Comparison of ENCODE assay signal across 1 cellular context in genomic region chr9:130215341-130216119, GRCh38.
TF ChIP-seq lines count a peak whose summit lies in the region.

No MANE protein-coding gene starts in this region.

TF ChIP-seq in HEK293, 187 proteins besides CTCF, POLR2A, EP300 and RAD21 (continued from another document):
- TF ChIP-seq, protein P1, sequence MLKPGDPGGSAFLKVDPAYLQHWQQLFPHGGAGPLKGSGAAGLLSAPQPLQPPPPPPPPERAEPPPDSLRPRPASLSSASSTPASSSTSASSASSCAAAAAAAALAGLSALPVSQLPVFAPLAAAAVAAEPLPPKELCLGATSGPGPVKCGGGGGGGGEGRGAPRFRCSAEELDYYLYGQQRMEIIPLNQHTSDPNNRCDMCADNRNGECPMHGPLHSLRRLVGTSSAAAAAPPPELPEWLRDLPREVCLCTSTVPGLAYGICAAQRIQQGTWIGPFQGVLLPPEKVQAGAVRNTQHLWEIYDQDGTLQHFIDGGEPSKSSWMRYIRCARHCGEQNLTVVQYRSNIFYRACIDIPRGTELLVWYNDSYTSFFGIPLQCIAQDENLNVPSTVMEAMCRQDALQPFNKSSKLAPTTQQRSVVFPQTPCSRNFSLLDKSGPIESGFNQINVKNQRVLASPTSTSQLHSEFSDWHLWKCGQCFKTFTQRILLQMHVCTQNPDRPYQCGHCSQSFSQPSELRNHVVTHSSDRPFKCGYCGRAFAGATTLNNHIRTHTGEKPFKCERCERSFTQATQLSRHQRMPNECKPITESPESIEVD (tag by site-specific recombination; IDR thresholded peaks at IDR 0.05), result no peak
- no peak for TF ChIP-seq ZNF768 (tag by site-specific recombination; IDR thresholded peaks at IDR 0.05)
- TF ChIP-seq ZNF610 (tag by site-specific recombination; IDR thresholded peaks at IDR 0.05; ENCODE audit: borderline replicate concordance), result no peak
- peak; percentile 85 for TF ChIP-seq EGR2 (tag by site-specific recombination; IDR thresholded peaks at IDR 0.05; ENCODE audit: low read depth)
- TF ChIP-seq ZFHX2 (tag by site-specific recombination; conservative IDR thresholded peaks at IDR 0.05), result peak; percentile 70
- no peak for TF ChIP-seq ZFP69B (tag by site-specific recombination; IDR thresholded peaks at IDR 0.05)
- TF ChIP-seq, protein P2, sequence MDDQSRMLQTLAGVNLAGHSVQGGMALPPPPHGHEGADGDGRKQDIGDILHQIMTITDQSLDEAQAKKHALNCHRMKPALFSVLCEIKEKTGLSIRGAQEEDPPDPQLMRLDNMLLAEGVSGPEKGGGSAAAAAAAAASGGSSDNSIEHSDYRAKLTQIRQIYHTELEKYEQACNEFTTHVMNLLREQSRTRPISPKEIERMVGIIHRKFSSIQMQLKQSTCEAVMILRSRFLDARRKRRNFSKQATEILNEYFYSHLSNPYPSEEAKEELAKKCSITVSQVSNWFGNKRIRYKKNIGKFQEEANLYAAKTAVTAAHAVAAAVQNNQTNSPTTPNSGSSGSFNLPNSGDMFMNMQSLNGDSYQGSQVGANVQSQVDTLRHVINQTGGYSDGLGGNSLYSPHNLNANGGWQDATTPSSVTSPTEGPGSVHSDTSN (CRISPR knock-in tag; IDR thresholded peaks at IDR 0.05), result no peak
- TF ChIP-seq ZNF2 (tag by site-specific recombination; IDR thresholded peaks at IDR 0.05), result no peak
- no peak for TF ChIP-seq ZSCAN18 (tag by site-specific recombination; IDR thresholded peaks at IDR 0.05)
- TF ChIP-seq ZNF560 (tag by site-specific recombination; IDR thresholded peaks at IDR 0.05; ENCODE audit: borderline replicate concordance), result no peak
- TF ChIP-seq, protein P3, sequence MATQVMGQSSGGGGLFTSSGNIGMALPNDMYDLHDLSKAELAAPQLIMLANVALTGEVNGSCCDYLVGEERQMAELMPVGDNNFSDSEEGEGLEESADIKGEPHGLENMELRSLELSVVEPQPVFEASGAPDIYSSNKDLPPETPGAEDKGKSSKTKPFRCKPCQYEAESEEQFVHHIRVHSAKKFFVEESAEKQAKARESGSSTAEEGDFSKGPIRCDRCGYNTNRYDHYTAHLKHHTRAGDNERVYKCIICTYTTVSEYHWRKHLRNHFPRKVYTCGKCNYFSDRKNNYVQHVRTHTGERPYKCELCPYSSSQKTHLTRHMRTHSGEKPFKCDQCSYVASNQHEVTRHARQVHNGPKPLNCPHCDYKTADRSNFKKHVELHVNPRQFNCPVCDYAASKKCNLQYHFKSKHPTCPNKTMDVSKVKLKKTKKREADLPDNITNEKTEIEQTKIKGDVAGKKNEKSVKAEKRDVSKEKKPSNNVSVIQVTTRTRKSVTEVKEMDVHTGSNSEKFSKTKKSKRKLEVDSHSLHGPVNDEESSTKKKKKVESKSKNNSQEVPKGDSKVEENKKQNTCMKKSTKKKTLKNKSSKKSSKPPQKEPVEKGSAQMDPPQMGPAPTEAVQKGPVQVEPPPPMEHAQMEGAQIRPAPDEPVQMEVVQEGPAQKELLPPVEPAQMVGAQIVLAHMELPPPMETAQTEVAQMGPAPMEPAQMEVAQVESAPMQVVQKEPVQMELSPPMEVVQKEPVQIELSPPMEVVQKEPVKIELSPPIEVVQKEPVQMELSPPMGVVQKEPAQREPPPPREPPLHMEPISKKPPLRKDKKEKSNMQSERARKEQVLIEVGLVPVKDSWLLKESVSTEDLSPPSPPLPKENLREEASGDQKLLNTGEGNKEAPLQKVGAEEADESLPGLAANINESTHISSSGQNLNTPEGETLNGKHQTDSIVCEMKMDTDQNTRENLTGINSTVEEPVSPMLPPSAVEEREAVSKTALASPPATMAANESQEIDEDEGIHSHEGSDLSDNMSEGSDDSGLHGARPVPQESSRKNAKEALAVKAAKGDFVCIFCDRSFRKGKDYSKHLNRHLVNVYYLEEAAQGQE (tag by site-specific recombination; IDR thresholded peaks at IDR 0.05), result no peak
- TF ChIP-seq, protein P4, sequence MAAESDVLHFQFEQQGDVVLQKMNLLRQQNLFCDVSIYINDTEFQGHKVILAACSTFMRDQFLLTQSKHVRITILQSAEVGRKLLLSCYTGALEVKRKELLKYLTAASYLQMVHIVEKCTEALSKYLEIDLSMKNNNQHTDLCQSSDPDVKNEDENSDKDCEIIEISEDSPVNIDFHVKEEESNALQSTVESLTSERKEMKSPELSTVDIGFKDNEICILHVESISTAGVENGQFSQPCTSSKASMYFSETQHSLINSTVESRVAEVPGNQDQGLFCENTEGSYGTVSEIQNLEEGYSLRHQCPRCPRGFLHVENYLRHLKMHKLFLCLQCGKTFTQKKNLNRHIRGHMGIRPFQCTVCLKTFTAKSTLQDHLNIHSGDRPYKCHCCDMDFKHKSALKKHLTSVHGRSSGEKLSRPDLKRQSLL (tag by site-specific recombination; IDR thresholded peaks at IDR 0.05), result no peak
